21 cellular contexts compared by ENCODE assay signal in the genomic region with DNA sequence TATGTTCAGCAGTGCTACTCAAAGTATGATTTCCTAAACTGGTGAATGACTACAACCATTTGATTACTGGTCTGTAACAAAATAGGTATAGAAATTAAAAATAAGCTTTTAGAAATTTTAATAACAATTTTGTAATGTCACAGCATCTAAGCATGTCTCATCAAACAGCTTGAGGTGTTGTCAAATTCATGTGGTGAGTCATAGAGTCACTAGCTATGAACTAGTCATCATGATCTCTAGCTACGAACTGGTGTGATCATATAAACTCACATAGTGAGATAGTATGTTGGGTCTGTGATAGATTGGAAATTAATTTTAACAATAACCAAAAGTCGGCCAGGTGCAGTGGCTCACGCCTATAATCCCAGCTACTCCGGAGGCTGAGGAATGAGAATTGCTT.
DNase-seq lines count a peak whose midpoint lies in the region; ATAC-seq, FAIRE-seq and TF ChIP-seq lines count a peak whose summit lies in the region.
"Had no signal": no experiment of that assay in that cellular context is flagged by ENCODE, and none has a peak within 500 bp of the region (broad histone marks: within the 10 kb centered on the region; RNA-seq: fewer than 3 reads in every experiment).

No MANE protein-coding gene starts in this region.

- H3K9me3 ChIP-seq in GM12878 (replicated peaks; ENCODE audit: control insufficient read depth, insufficient read depth, low read length): no peaks in the 10 kb centered on the region
- H3K9me3 ChIP-seq: SJCRH30 had no signal

- CTCF ChIA-PET in GM12878 (lab: Yijun Ruan, JAX): no interaction called here

- POLR2A ChIA-PET in GM12878 (lab: Charles Lee): no interaction called here

- no peak overlapping the region for H3K4me3 ChIP-seq in GM12878
- H3K4me3 ChIP-seq: GM23338, SJCRH30 had no signal

- TF ChIP-seq RAD21 in GM12878 (IDR thresholded peaks at IDR 0.05; ENCODE audit: insufficient read depth, low read depth, low read length): no peak

- no TSS peak for BruUV-seq in GM12878 (replicated peaks; lab: Mats Ljungman, UMichigan)

- no peak for TF ChIP-seq POLR2A in GM12878 (IDR thresholded peaks at IDR 0.05; ENCODE audit: low read depth, low read length)

- H3K27ac Mint-ChIP-seq in activated T-helper 2 cell treated with anti-CD3 and anti-CD28 coated beads, Interferon-gamma antibody, Interleukin-2, Interleukin-4, amounts not matched to agents 10 μg/mL and 5 μg/mL and 100 μg/mL, durations not matched to agents 14 hours and 24 hours and 36 hours: no peak overlapping the region
- H3K27ac Mint-ChIP-seq in type B pancreatic cell: no peak overlapping the region
- H3K27ac Mint-ChIP-seq: activated B cell treated with CpG ODN at 0.5 μM for 24 hours; activated naive CD8-positive, alpha-beta T cell treated with anti-CD3 and anti-CD28 coated beads for 36 hours; CD8-positive, alpha-beta memory T cell; GM23338 had no signal

- no peaks in the 10 kb centered on the region for H3K4me1 ChIP-seq in GM12878 (ENCODE audit: control insufficient read depth, insufficient read depth, low read length)

- no peak overlapping the region for H3K27ac ChIP-seq in GM12878 (ENCODE audit: control insufficient read depth, insufficient read depth)
- H3K27ac ChIP-seq: SJCRH30 had no signal

- no peaks in the 10 kb centered on the region for H3K36me3 ChIP-seq in GM12878 (ENCODE audit: control insufficient read depth in 2 of 2, insufficient read depth in 2 of 2, low read length in 1 of 2)
- H3K36me3 ChIP-seq: SJCRH30 had no signal

- H3K4me1 Mint-ChIP-seq in activated T-helper 2 cell treated with anti-CD3 and anti-CD28 coated beads, Interferon-gamma antibody, Interleukin-2, Interleukin-4, amounts not matched to agents 10 μg/mL and 5 μg/mL and 100 μg/mL, durations not matched to agents 14 hours and 24 hours and 36 hours (ENCODE audit: low read depth): no peaks in the 10 kb centered on the region
- H3K4me1 Mint-ChIP-seq in type B pancreatic cell (ENCODE audit: unreplicated experiment): peaks cover 15% of the 10 kb centered on the region
- H3K4me1 Mint-ChIP-seq: activated B cell treated with CpG ODN at 0.5 μM for 24 hours; activated naive CD8-positive, alpha-beta T cell treated with anti-CD3 and anti-CD28 coated beads for 36 hours; CD8-positive, alpha-beta memory T cell had no signal

- FAIRE-seq in HTR-8/SVneo (lab: Jason Lieb, UNC) (peak; percentile 44), GM12878 (lab: Jason Lieb, UNC) (peak; percentile 7)
- FAIRE-seq: GM18507 had no signal

- peak; percentile 37 for DNase-seq in ACHN
- no peak for DNase-seq in HTR-8/SVneo (ENCODE audit: insufficient read length, low spot score)
- DNase-seq in GM12878 (ENCODE audit: low read depth, low spot score): no peak
- DNase-seq in iris pigment epithelial cell (ENCODE audit: low read depth): peak; percentile 63
- no peak for DNase-seq in medulla oblongata (ENCODE audit: extremely low spot score)
- no peak for DNase-seq in NCI-H1436 treated with DMSO at 0.1 percent for 48 hours (lab: John Stamatoyannopoulos, UW)
- DNase-seq in activated T-helper 2 cell treated with anti-CD3 and anti-CD28 coated beads, Interferon-gamma antibody, Interleukin-2, Interleukin-4, amounts not matched to agents 10 μg/mL and 5 μg/mL and 100 μg/mL, durations not matched to agents 14 hours and 24 hours and 36 hours (ENCODE audit: low spot score): no peak
- no peak for DNase-seq in type B pancreatic cell (ENCODE audit: extremely low spot score, unreplicated experiment)
- DNase-seq: activated B cell treated with CpG ODN at 0.5 μM for 24 hours; activated naive CD8-positive, alpha-beta T cell treated with anti-CD3 and anti-CD28 coated beads for 36 hours; CD8-positive, alpha-beta memory T cell; DND-41; erythroblast; left ventricle myocardium superior; NCI-H1417 treated with DMSO at 0.1 percent for 48 hours; NCI-H2171; NCI-H69; SJCRH30; T-helper 2 cell had no signal

- no peak for ATAC-seq in GM12878
- ATAC-seq: GM23338, left ventricle myocardium superior had no signal

- no peaks in the 10 kb centered on the region for H3K27me3 Mint-ChIP-seq in activated T-helper 2 cell treated with anti-CD3 and anti-CD28 coated beads, Interferon-gamma antibody, Interleukin-2, Interleukin-4, amounts not matched to agents 10 μg/mL and 5 μg/mL and 100 μg/mL, durations not matched to agents 14 hours and 24 hours and 36 hours (ENCODE audit: low read depth)
- H3K27me3 Mint-ChIP-seq in type B pancreatic cell: no peaks in the 10 kb centered on the region
- H3K27me3 Mint-ChIP-seq: activated B cell treated with CpG ODN at 0.5 μM for 24 hours; CD8-positive, alpha-beta memory T cell had no signal

- TF ChIP-seq EP300 in GM12878 (IDR thresholded peaks at IDR 0.05; ENCODE audit: borderline replicate concordance in 1 of 2, control insufficient read depth in 1 of 2, low read depth in 2 of 2, low read length in 2 of 2): no peak

- TF ChIP-seq CTCF in GM12878 (IDR thresholded peaks at IDR 0.05 in 2 of 3, conservative IDR thresholded peaks at IDR 0.05 in 1 of 3; ENCODE audit: control insufficient read depth in 2 of 3, extremely low read depth in 1 of 3, insufficient read depth in 1 of 3, low read depth in 3 of 3, low read length in 3 of 3) (no peak), type B pancreatic cell (conservative IDR thresholded peaks at IDR 0.05) (no peak)

- no peak overlapping the region for H3K4me3 Mint-ChIP-seq in activated T-helper 2 cell treated with anti-CD3 and anti-CD28 coated beads, Interferon-gamma antibody, Interleukin-2, Interleukin-4, amounts not matched to agents 10 μg/mL and 5 μg/mL and 100 μg/mL, durations not matched to agents 14 hours and 24 hours and 36 hours (ENCODE audit: low read depth)
- H3K4me3 Mint-ChIP-seq in type B pancreatic cell: no peak overlapping the region
- H3K4me3 Mint-ChIP-seq: activated B cell treated with CpG ODN at 0.5 μM for 24 hours; activated naive CD8-positive, alpha-beta T cell treated with anti-CD3 and anti-CD28 coated beads for 36 hours; CD8-positive, alpha-beta memory T cell; GM23338 had no signal

- intact Hi-C loops in GM12878 (cut with micrococcal nuclease; ENCODE audit: unreplicated experiment): no loop called here
- intact Hi-C loops in activated T-helper 2 cell treated with anti-CD3 and anti-CD28 coated beads, Interferon-gamma antibody, Interleukin-2, Interleukin-4, amounts not matched to agents 10 μg/mL and 5 μg/mL and 100 μg/mL, durations not matched to agents 14 hours and 24 hours and 36 hours (cut with micrococcal nuclease): no loop called here

- RAD21 ChIA-PET in GM12878 (lab: Charles Lee; ENCODE audit: unreplicated experiment): no interaction called here

- H3K9ac ChIP-seq in GM12878 (ENCODE audit: control insufficient read depth, insufficient read depth, low read length): no peak overlapping the region

- no peaks in the 10 kb centered on the region for H3K27me3 ChIP-seq in GM12878 (replicated peaks in 1 of 2; ENCODE audit: control insufficient read depth in 2 of 2, insufficient read depth in 2 of 2, low read length in 1 of 2)
- H3K27me3 ChIP-seq: SJCRH30 had no signal

- H2AFZ ChIP-seq in GM12878 (ENCODE audit: control insufficient read depth, low read depth, low read length): no peak overlapping the region
- H2AFZ ChIP-seq: GM23338 had no signal

- 25% methylated on average over 4 of the region's 4 CpGs for WGBS in GM12878 (ENCODE audit: insufficient coverage, insufficient replicate concordance, low lambda C conversion rate, missing lambda C conversion rate)

- H3K79me2 ChIP-seq in GM12878 (ENCODE audit: control insufficient read depth, insufficient read depth, low read length): no peaks in the 10 kb centered on the region

- in situ Hi-C loops in ACHN (cut with HindIII; ENCODE audit: low pct_ligation_motif_present, low pct_unique_long_range_greater_than_20kb, low sequenced_read_pairs) (no loop called here), GM12878 (cut with MboI) (no loop called here)

- no peak overlapping the region for H3K4me2 ChIP-seq in GM12878 (ENCODE audit: control insufficient read depth, insufficient read depth)
- H3K4me2 ChIP-seq: GM23338 had no signal

- SMC1A ChIA-PET in GM12878 (lab: Charles Lee; ENCODE audit: uncharacterized antibody, unreplicated experiment): interaction anchor here (0.8 to 1.6 kb wide), 2 partner anchors 24 to 351 kb away, joined by 4 read pairs; no protein-coding TSS in a partner anchor

- no peaks in the 10 kb centered on the region for H3K36me3 Mint-ChIP-seq in activated T-helper 2 cell treated with anti-CD3 and anti-CD28 coated beads, Interferon-gamma antibody, Interleukin-2, Interleukin-4, amounts not matched to agents 10 μg/mL and 5 μg/mL and 100 μg/mL, durations not matched to agents 14 hours and 24 hours and 36 hours (ENCODE audit: low read depth)
- no peaks in the 10 kb centered on the region for H3K36me3 Mint-ChIP-seq in type B pancreatic cell
- H3K36me3 Mint-ChIP-seq: activated naive CD8-positive, alpha-beta T cell treated with anti-CD3 and anti-CD28 coated beads for 36 hours; CD8-positive, alpha-beta memory T cell had no signal

- H3K9me3 Mint-ChIP-seq in activated T-helper 2 cell treated with anti-CD3 and anti-CD28 coated beads, Interferon-gamma antibody, Interleukin-2, Interleukin-4, amounts not matched to agents 10 μg/mL and 5 μg/mL and 100 μg/mL, durations not matched to agents 14 hours and 24 hours and 36 hours: peaks cover 8% of the 10 kb centered on the region
- H3K9me3 Mint-ChIP-seq in type B pancreatic cell: peaks cover 4% of the 10 kb centered on the region
- H3K9me3 Mint-ChIP-seq: GM23338 had no signal

- H4K20me1 ChIP-seq in GM12878 (ENCODE audit: control insufficient read depth, insufficient read depth): no peaks in the 10 kb centered on the region

TF ChIP-seq in GM12878, 131 proteins besides CTCF, POLR2A, EP300 and RAD21 (continues in another document):
- TF ChIP-seq YY1 (IDR thresholded peaks at IDR 0.05; ENCODE audit: low read depth, low read length): no peak
- TF ChIP-seq PAX5 (IDR thresholded peaks at IDR 0.05; ENCODE audit: borderline replicate concordance, low read depth, low read length): no peak
- no peak for TF ChIP-seq IRF4 (IDR thresholded peaks at IDR 0.05; ENCODE audit: low read depth, low read length)
- no peak for TF ChIP-seq PAX8 (IDR thresholded peaks at IDR 0.05)
- no peak for TF ChIP-seq JUNB (IDR thresholded peaks at IDR 0.05)

Comparison
In these comparisons a context has a peak if more than half of its experiments do, and no peak if none do; other contexts are left out.
1. DNase-seq: peak in ACHN (single experiment) and iris pigment epithelial cell (single experiment); none in HTR-8/SVneo (single experiment), GM12878 (single experiment), medulla oblongata (single experiment), NCI-H1436 treated with DMSO at 0.1 percent for 48 hours (single experiment), activated T-helper 2 cell treated with anti-CD3 and anti-CD28 coated beads, Interferon-gamma antibody, Interleukin-2, Interleukin-4, amounts not matched to agents 10 μg/mL and 5 μg/mL and 100 μg/mL, durations not matched to agents 14 hours and 24 hours and 36 hours (single experiment) and type B pancreatic cell (single experiment).